Comparison of ENCODE assay signal across 8 cellular contexts in the genomic region with DNA sequence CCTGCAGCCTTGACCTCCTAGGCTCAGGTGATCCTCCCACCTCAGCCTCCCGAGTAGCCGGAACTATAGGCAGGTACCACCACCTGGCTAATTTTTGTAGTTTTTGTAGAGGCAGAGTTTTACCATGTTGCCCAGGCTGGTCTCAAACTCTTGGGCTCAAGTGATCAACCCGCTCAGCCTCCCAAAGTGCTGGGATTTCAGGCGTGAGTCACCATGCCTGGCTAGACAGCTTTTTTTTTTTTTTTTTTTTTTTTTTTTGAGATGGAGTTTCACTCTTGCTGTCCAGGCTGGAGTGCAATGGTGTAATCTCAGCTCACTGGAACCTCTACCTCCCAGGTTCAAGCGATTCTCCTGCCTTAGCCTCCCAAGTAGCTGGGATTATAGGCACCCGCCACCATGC. TPM values are rescaled to one million over a fixed set of nuclear protein-coding genes. Genes with fewer than 3 reads are reported as not detected.
DNase-seq lines count a peak whose midpoint lies in the region; FAIRE-seq and TF ChIP-seq lines count a peak whose summit lies in the region.
"Not testable (repeated sequence)": the region's sequence is repeated elsewhere in the genome, so short reads cannot be mapped to it uniquely, and the experiment has no call there.

No MANE protein-coding gene starts in this region.

- H4K91ac ChIP-seq in trophoblast cell (ENCODE audit: low read depth, low read length): not testable (repeated sequence)

- not testable (repeated sequence) for H2BK12ac ChIP-seq in trophoblast cell (ENCODE audit: low read length)

- not testable (repeated sequence) for H3K9me3 ChIP-seq in endothelial cell of umbilical vein (replicated peaks; ENCODE audit: control insufficient read depth, insufficient read depth, low read length); trophoblast cell (ENCODE audit: insufficient read depth, low read depth, low read length); spleen

- intact Hi-C loops in endothelial cell of umbilical vein (cut with micrococcal nuclease); spleen (cut with DNase I; ENCODE audit: low total_unique reads): not testable (repeated sequence)

- not testable (repeated sequence) for H3K23ac ChIP-seq in trophoblast cell (ENCODE audit: low read length)

- not testable (repeated sequence) for BruUV-seq in endothelial cell of umbilical vein (replicated peaks; lab: Mats Ljungman, UMichigan)

- H3K9me1 ChIP-seq in endothelial cell of umbilical vein (replicated peaks; ENCODE audit: control insufficient read depth, extremely low read depth, insufficient read depth, low read length): not testable (repeated sequence)

- not testable (repeated sequence) for H3K79me1 ChIP-seq in trophoblast cell (ENCODE audit: low read length)

- H2BK5ac ChIP-seq in trophoblast cell (ENCODE audit: low read depth, low read length, poor library complexity): not testable (repeated sequence)

- H2AFZ ChIP-seq in endothelial cell of umbilical vein (ENCODE audit: low read depth, low read length); trophoblast cell (ENCODE audit: insufficient read depth, low read length, poor library complexity): not testable (repeated sequence)

- in situ Hi-C loops in brain microvascular endothelial cell (cut with HindIII; ENCODE audit: low pct_ligation_motif_present, low sequenced_read_pairs): not testable (repeated sequence)

- H4K8ac ChIP-seq in trophoblast cell (ENCODE audit: low read depth, low read length): not testable (repeated sequence)

- not testable (repeated sequence) for H3K27ac ChIP-seq in brain microvascular endothelial cell; endothelial cell of umbilical vein (ENCODE audit: insufficient read depth, low read depth, low read length); trophoblast cell (ENCODE audit: low read depth, low read length); spleen

- H3K4me1 ChIP-seq in endothelial cell of umbilical vein (ENCODE audit: control insufficient read depth, extremely low read depth, insufficient read depth, low read length); trophoblast cell (ENCODE audit: control insufficient read depth in 1 of 2, insufficient read depth in 2 of 2, low read length in 2 of 2); spleen: not testable (repeated sequence)

- H3K27me3 ChIP-seq in brain microvascular endothelial cell (replicated peaks); endothelial cell of umbilical vein (ENCODE audit: control insufficient read depth in 2 of 2, insufficient read depth in 2 of 2, low read length in 2 of 2); trophoblast cell (ENCODE audit: insufficient read depth, low read length); spleen (replicated peaks in 1 of 7): not testable (repeated sequence)

- H4K12ac ChIP-seq in trophoblast cell (ENCODE audit: low read depth, low read length): not testable (repeated sequence)

- dilution Hi-C loops in endothelial cell of umbilical vein (cut with MboI; ENCODE audit: extremely low pct_ligation_motif_present, low sequenced_read_pairs): not testable (repeated sequence)

- H3K4ac ChIP-seq in trophoblast cell (ENCODE audit: low read depth, low read length): not testable (repeated sequence)

- WGBS in trophoblast cell (ENCODE audit: extremely low coverage, insufficient coverage, insufficient read length): no CpG with 5 or more reads among the region's 6 CpGs
- 89 to 96% (median 93%) methylated on average over 6 of the region's 6 CpGs for WGBS in spleen, 5 donors

- not testable (repeated sequence) for H3K4me2 ChIP-seq in endothelial cell of umbilical vein (ENCODE audit: insufficient read depth, low read length); trophoblast cell (ENCODE audit: low read length)

- peak; percentile 28 for FAIRE-seq in endothelial cell of umbilical vein (lab: Jason Lieb, UNC)

- not testable (repeated sequence) for H3K4me3 ChIP-seq in brain microvascular endothelial cell (ENCODE audit: low read depth, low read length); endothelial cell of umbilical vein (replicated peaks in 1 of 3; ENCODE audit: insufficient read depth in 1 of 3, low read depth in 1 of 3, low read length in 3 of 3); trophoblast cell (ENCODE audit: low read depth, low read length); spleen

- H3K14ac ChIP-seq in trophoblast cell (ENCODE audit: low read length): not testable (repeated sequence)

- not testable (repeated sequence) for H2BK120ac ChIP-seq in trophoblast cell (ENCODE audit: insufficient read depth, low read length, poor library complexity)

- DNase-seq in DMS53 (lab: John Stamatoyannopoulos, UW) (peak; percentile 16), HCEC 1CT (peak; percentile 21), RPMI7951 (ENCODE audit: low read depth) (peak; percentile 23), brain microvascular endothelial cell (peak; percentile 13), iris pigment epithelial cell (ENCODE audit: low read depth) (peak; percentile 30), trophoblast cell (peak; percentile 25 to 54), spleen (peak; percentile 40)
- not testable (repeated sequence) for DNase-seq in endothelial cell of umbilical vein (ENCODE audit: low read depth, low spot score)

- not testable (repeated sequence) for H4K20me1 ChIP-seq in endothelial cell of umbilical vein (replicated peaks; ENCODE audit: control insufficient read depth, extremely low read depth, insufficient read depth, low read length)

- not testable (repeated sequence) for H2AK5ac ChIP-seq in trophoblast cell (ENCODE audit: low read length)

- POLR2A ChIA-PET in endothelial cell of umbilical vein (lab: Charles Lee): interaction anchor here (0.6 kb wide), 1 partner anchor 9 kb away, joined by 3 read pairs; no protein-coding TSS in a partner anchor

- CTCF ChIA-PET in endothelial cell of umbilical vein (lab: Charles Lee): interaction anchor here (1.1 to 1.3 kb wide), 2 partner anchors 19 to 132 kb away, joined by 3 read pairs; no protein-coding TSS in a partner anchor

- not testable (repeated sequence) for TF ChIP-seq POLR2A in endothelial cell of umbilical vein (IDR thresholded peaks at IDR 0.05; ENCODE audit: low read depth, low read length); spleen (IDR thresholded peaks at IDR 0.05)

- H3K9ac ChIP-seq in endothelial cell of umbilical vein (replicated peaks; ENCODE audit: extremely low read depth, insufficient read depth, low read length); trophoblast cell (ENCODE audit: low read length): not testable (repeated sequence)

- H3K18ac ChIP-seq in trophoblast cell (ENCODE audit: low read length): not testable (repeated sequence)

- TF ChIP-seq CTCF in brain microvascular endothelial cell (IDR thresholded peaks at IDR 0.05; ENCODE audit: low read depth, low read length, missing control alignments); endothelial cell of umbilical vein (IDR thresholded peaks at IDR 0.05; ENCODE audit: extremely low read depth in 1 of 2, insufficient read depth in 1 of 2, low read depth in 1 of 2, low read length in 2 of 2); spleen (IDR thresholded peaks at IDR 0.05 in 8 of 11, conservative IDR thresholded peaks at IDR 0.05 in 3 of 11): not testable (repeated sequence)

- not testable (repeated sequence) for H3K36me3 ChIP-seq in brain microvascular endothelial cell (replicated peaks); endothelial cell of umbilical vein (ENCODE audit: control insufficient read depth in 2 of 2, extremely low read depth in 1 of 2, insufficient read depth in 2 of 2, low read length in 2 of 2); trophoblast cell (ENCODE audit: control insufficient read depth in 1 of 2, insufficient read depth in 2 of 2, low read length in 2 of 2); spleen

- H3K79me2 ChIP-seq in endothelial cell of umbilical vein (ENCODE audit: control insufficient read depth, insufficient read depth, low read length); trophoblast cell (ENCODE audit: control insufficient read depth, insufficient read depth, low read length, poor library complexity): not testable (repeated sequence)

RNA-seq across cellular contexts. Expression of gene GAREM2, which starts 6.3 kb away (rescaled TPM):
- total RNA-seq in RPMI7951 (2014; rRNA removed; shearing (Covaris generic)): 0.88 and 1.8 TPM in 2 replicates
- total RNA-seq in endothelial cell of umbilical vein (3.1 and 4.5 TPM in 2 replicates), spleen (1 to 10 TPM in 5 of 7 donors, under 1 TPM in 2; 0.69 to 2.9 (median 2.0) TPM)
- polyA plus RNA-seq in endothelial cell of umbilical vein (3.7 TPM in 2 replicates), spleen (1 to 10 TPM in 2 of 3 donors, under 1 TPM in 1; 0.62 to 6.3 (median 1.1) TPM)
- polyA plus RNA-seq in endothelial cell of umbilical vein (2011; cell fraction: cytosol; rRNA removed): 2.4 and 2.8 TPM in 2 replicates
- polyA plus RNA-seq in endothelial cell of umbilical vein (2011; cell fraction: nucleus; rRNA removed): 3.0 and 3.1 TPM in 2 replicates
- 4.1 and 4.4 TPM in 2 replicates for polyA plus RNA-seq in endothelial cell of umbilical vein (2012)
- polyA minus RNA-seq in endothelial cell of umbilical vein: 2.5 and 3.2 TPM in 2 replicates
- polyA minus RNA-seq in endothelial cell of umbilical vein (2011; cell fraction: cytosol; rRNA and poly(A)+ RNA removed): not detected
- 1.4 and 2.0 TPM in 2 replicates for polyA minus RNA-seq in endothelial cell of umbilical vein (2011; cell fraction: nucleus; rRNA and poly(A)+ RNA removed)
- 6.4 and 9.2 TPM in 2 replicates for polyA plus RNA-seq in trophoblast cell (2013)
